In genomic region chr3:125212096-125212508, GRCh38 we compare ENCODE assay signal across 8 cellular contexts. TPM values are rescaled to one million over a fixed set of nuclear protein-coding genes. Genes with fewer than 3 reads are reported as not detected.
DNase-seq lines count a peak whose midpoint lies in the region; ATAC-seq and TF ChIP-seq lines count a peak whose summit lies in the region.

No MANE protein-coding gene starts in this region.

- H3K9me3 Mint-ChIP-seq in T-cell (no peaks in the 10 kb centered on the region), progenitor cell of endocrine pancreas (ENCODE audit: low read depth) (no peaks in the 10 kb centered on the region)

- no peak for TF ChIP-seq POLR2A in heart left ventricle (IDR thresholded peaks at IDR 0.05)

- H3K36me3 ChIP-seq in heart left ventricle = no peaks in the 10 kb centered on the region

- no peak overlapping the region for H3K27ac ChIP-seq in heart left ventricle

- H3K27me3 ChIP-seq in heart left ventricle = peaks cover 4 to 42% (median 17%) of the 10 kb centered on the region in 9 donors

- ATAC-seq in T-cell (replicated peaks in 1 of 4) (peak; percentile 13 to 45 (median 28)), heart left ventricle (peak in 2 of 4 donors; percentile 26 to 50), GM21576 (IDR thresholded peaks at IDR 0.05; ENCODE audit: unreplicated experiment) (no peak), HG03432 (IDR thresholded peaks at IDR 0.05; ENCODE audit: unreplicated experiment) (no peak)

- POLR2A ChIA-PET in T-cell (lab: Charles Lee) = no interaction called here

- no peak for TF ChIP-seq CTCF in GM10266 (IDR thresholded peaks at IDR 0.05; ENCODE audit: control insufficient read depth, insufficient read depth, low read depth, missing control alignments)
- no peak for TF ChIP-seq CTCF in heart left ventricle (IDR thresholded peaks at IDR 0.05)
- no peak for TF ChIP-seq CTCF in progenitor cell of endocrine pancreas (IDR thresholded peaks at IDR 0.05; ENCODE audit: unreplicated experiment)

- no peak overlapping the region for H3K27ac Mint-ChIP-seq in T-cell
- peak overlapping the region; percentile 47 for H3K27ac Mint-ChIP-seq in progenitor cell of endocrine pancreas

- CTCF ChIA-PET in T-cell (lab: Charles Lee) = no interaction called here

- DNase-seq in GM10266 (ENCODE audit: extremely low spot score) (peak; percentile 35), T-cell (no peak), heart left ventricle (no peak), progenitor cell of endocrine pancreas (ENCODE audit: low spot score, unreplicated experiment) (peak; percentile 11), UCSD-AML1 (lab: John Stamatoyannopoulos, UW; ENCODE audit: unreplicated experiment) (no peak)
- DNase-seq in activated CD8-positive, alpha-beta memory T cell treated with anti-CD3 and anti-CD28 coated beads, Interleukin-2, amount 50 U/mL, for 4 hours = no peak

- intact Hi-C loops in heart left ventricle (cut with DNase I) = no loop called here

- peaks cover 8 to 16% (median 12%) of the 10 kb centered on the region in 3 donors for H3K4me1 Mint-ChIP-seq in T-cell
- H3K4me1 Mint-ChIP-seq in progenitor cell of endocrine pancreas (ENCODE audit: low read depth) = peaks cover 18% of the 10 kb centered on the region

- H3K4me3 Mint-ChIP-seq in T-cell = peak overlapping the region; percentile 26 to 65 (median 62)
- H3K4me3 Mint-ChIP-seq in progenitor cell of endocrine pancreas (ENCODE audit: low read depth) = peak overlapping the region; percentile 73

- H3K4me1 ChIP-seq in heart left ventricle = peaks cover 4 to 16% (median 10%) of the 10 kb centered on the region in 12 donors

- 2 to 11% (median 3%) methylated on average over 14 to 28 of the region's 28 CpGs for WGBS in heart left ventricle, 4 donors

- H3K36me3 Mint-ChIP-seq in T-cell (no peaks in the 10 kb centered on the region), progenitor cell of endocrine pancreas (ENCODE audit: insufficient read depth) (peaks cover 2% of the 10 kb centered on the region)

- no peaks in the 10 kb centered on the region for H3K9me3 ChIP-seq in heart left ventricle

- H3K27me3 Mint-ChIP-seq in T-cell (peaks cover 53 to 54% of the 10 kb centered on the region in 2 donors), progenitor cell of endocrine pancreas (peaks cover 18% of the 10 kb centered on the region)

- H3K4me3 ChIP-seq in heart left ventricle = peak overlapping the region; percentile 38 to 64 (median 54)

RNA-seq across cellular contexts. Expression of gene SLC12A8, which starts 0.4 kb away (rescaled TPM):
- under 1 TPM in 3 of 5 donors, not detected in 2; 0.50 to 0.96 (median 0.60) TPM for total RNA-seq in T-cell
- total RNA-seq in heart left ventricle = 1 to 10 TPM in 2 of 9 donors, under 1 TPM in 4, not detected in 3; 0.09 to 1.9 (median 0.72) TPM
- under 1 TPM; 0.22 to 0.69 TPM for polyA plus RNA-seq in heart left ventricle
- 9.2 and 10.7 TPM in 2 replicates for total RNA-seq in progenitor cell of endocrine pancreas

Comparison
In these comparisons a context has a peak if more than half of its experiments do, and no peak if none do; other contexts are left out.
1. DNase-seq: peak in GM10266 (single experiment) and progenitor cell of endocrine pancreas (single experiment); none in T-cell (0 of 34), heart left ventricle (0 of 5), activated CD8-positive, alpha-beta memory T cell treated with anti-CD3 and anti-CD28 coated beads, Interleukin-2, amount 50 U/mL, for 4 hours (single experiment) and UCSD-AML1 (single experiment).
2. ATAC-seq: peak in T-cell (4 of 4); none in GM21576 (single experiment) and HG03432 (single experiment).